Comparison of ENCODE assay signal across 16 cellular contexts in the genomic region with DNA sequence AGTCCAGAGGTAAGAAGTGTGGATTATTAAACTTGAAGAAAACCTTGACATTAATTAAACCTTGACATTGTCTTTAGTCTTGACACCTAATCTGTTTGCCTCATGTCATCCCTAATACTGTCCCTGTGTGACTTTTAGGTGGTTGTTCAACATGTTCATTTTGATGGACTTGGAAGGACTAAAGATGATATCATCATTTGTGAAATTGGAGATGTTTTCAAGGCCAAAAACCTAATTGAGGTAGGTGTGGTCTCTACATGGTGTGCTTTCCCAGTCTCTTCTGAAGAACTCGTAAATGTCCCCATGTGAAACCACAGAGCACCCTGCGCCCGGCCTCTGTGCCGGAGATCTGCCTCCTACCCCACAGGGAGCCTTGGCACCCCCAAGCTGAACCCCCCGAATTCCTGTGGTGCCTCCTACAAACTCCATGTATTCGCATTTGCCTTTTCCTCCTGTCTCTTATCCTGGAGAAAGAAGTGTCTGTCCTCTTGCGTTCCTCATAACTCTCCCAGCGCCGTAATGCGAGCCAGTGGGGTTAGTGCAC. TPM values are rescaled to one million over a fixed set of nuclear protein-coding genes. Genes with fewer than 3 reads are reported as not detected.
DNase-seq lines count a peak whose midpoint lies in the region; ATAC-seq, FAIRE-seq and TF ChIP-seq lines count a peak whose summit lies in the region.
"Had no signal": no experiment of that assay in that cellular context is flagged by ENCODE, and none has a peak within 500 bp of the region (broad histone marks: within the 10 kb centered on the region; RNA-seq: fewer than 3 reads in every experiment).

No MANE protein-coding gene starts in this region.

- no peak overlapping the region for H4K5ac ChIP-seq in IMR-90 (ENCODE audit: low read depth, low read length)

- FAIRE-seq in bronchial epithelial cell (lab: Jason Lieb, UNC), result peak; percentile 55
- FAIRE-seq: GM19239, HepG2 had no signal

- H2AFZ ChIP-seq in GM23338 (no peak overlapping the region), IMR-90 (replicated peaks; ENCODE audit: low read length, poor library complexity) (no peak overlapping the region), Karpas-422 (ENCODE audit: low read length) (no peak overlapping the region)

- H3K4me1 ChIP-seq in GM23338 (ENCODE audit: insufficient read depth) (no peaks in the 10 kb centered on the region), IMR-90 (ENCODE audit: control insufficient read depth, insufficient read depth, low read length) (no peaks in the 10 kb centered on the region), gastrocnemius medialis (peaks cover 12 to 39% of the 10 kb centered on the region in 2 donors), Karpas-422 (ENCODE audit: low read length) (no peaks in the 10 kb centered on the region)

- no peak overlapping the region for H3K4ac ChIP-seq in IMR-90 (ENCODE audit: low read depth, low read length)

- no peaks in the 10 kb centered on the region for H3K9me1 ChIP-seq in IMR-90 (ENCODE audit: insufficient read depth, low read length)

- H3K9ac ChIP-seq in IMR-90 (ENCODE audit: low read depth, low read length) (no peak overlapping the region), Karpas-422 (ENCODE audit: low read length) (no peak overlapping the region)
- H3K9ac ChIP-seq: BLaER1 treated with 17β-estradiol and CSF1 and Interleukin-3, amounts not matched to agents 10 nM and 100 nM had no signal

- peak overlapping the region; percentile 31 for H2AK9ac ChIP-seq in IMR-90 (replicated peaks; ENCODE audit: low read depth, low read length, poor library complexity)

- H3K27ac ChIP-seq in GM23338 (ENCODE audit: low read depth) (no peak overlapping the region), IMR-90 (ENCODE audit: insufficient read depth, low read length) (no peak overlapping the region), gastrocnemius medialis (peak overlapping the region in 2 of 4 donors; percentile 47 to 83), Karpas-422 (ENCODE audit: low read length) (no peak overlapping the region)
- H3K27ac ChIP-seq: BLaER1 treated with 17β-estradiol and CSF1 and Interleukin-3, amounts not matched to agents 10 nM and 100 nM had no signal

- H3K9me3 ChIP-seq in IMR-90 (ENCODE audit: control insufficient read depth, insufficient read depth, low read length) (no peaks in the 10 kb centered on the region), gastrocnemius medialis (no peaks in the 10 kb centered on the region), Karpas-422 (ENCODE audit: low read length) (no peaks in the 10 kb centered on the region)
- H3K9me3 ChIP-seq: BLaER1 treated with 17β-estradiol and CSF1 and Interleukin-3, amounts not matched to agents 10 nM and 100 nM had no signal

- TF ChIP-seq CTCF in GM23338 (conservative IDR thresholded peaks at IDR 0.05; ENCODE audit: low read depth in 2 of 2) (no peak), IMR-90 (conservative IDR thresholded peaks at IDR 0.05; ENCODE audit: low read depth, low read length) (no peak), bronchial epithelial cell (IDR thresholded peaks at IDR 0.05; ENCODE audit: insufficient read depth, low read length, severe bottlenecking) (no peak), gastrocnemius medialis (IDR thresholded peaks at IDR 0.05 in 4 of 5, conservative IDR thresholded peaks at IDR 0.05 in 1 of 5) (no peak)

- in situ Hi-C loops in IMR-90 (cut with MboI; ENCODE audit: low sequenced_read_pairs), result no loop called here
- in situ Hi-C loops in gastrocnemius medialis (cut with MboI; ENCODE audit: low sequenced_read_pairs in 4 of 4), result no loop called here

- no peak overlapping the region for H2BK120ac ChIP-seq in IMR-90 (ENCODE audit: low read depth, low read length)

- H3F3A ChIP-seq in GM23338 (replicated peaks; ENCODE audit: low read depth), result no peaks in the 10 kb centered on the region

- H3K27me3 Mint-ChIP-seq in GM23338 (ENCODE audit: insufficient read depth, low read depth, poor library complexity), result no peaks in the 10 kb centered on the region
- H3K27me3 Mint-ChIP-seq: B cell had no signal

- intact Hi-C loops in IMR-90 (cut with micrococcal nuclease) (no loop called here), gastrocnemius medialis (cut with DNase I; ENCODE audit: low total_unique reads) (no loop called here)

- H2BK15ac ChIP-seq in IMR-90 (ENCODE audit: low read depth, low read length), result no peak overlapping the region

- H4K8ac ChIP-seq in IMR-90 (ENCODE audit: low read depth in 2 of 2, low read length in 2 of 2), result no peak overlapping the region

- H3K4me2 ChIP-seq in GM23338, result no peak overlapping the region
- no peak overlapping the region for H3K4me2 ChIP-seq in IMR-90 (ENCODE audit: low read depth, low read length)
- H3K4me2 ChIP-seq in Karpas-422 (ENCODE audit: low read depth, low read length, poor library complexity, severe bottlenecking), result no peak overlapping the region
- H3K4me2 ChIP-seq: BLaER1 treated with 17β-estradiol and CSF1 and Interleukin-3, amounts not matched to agents 10 nM and 100 nM had no signal

- H2AK5ac ChIP-seq in IMR-90 (ENCODE audit: low read depth, low read length), result no peak overlapping the region

- H3K36me3 ChIP-seq in GM23338 (ENCODE audit: insufficient read depth), result peaks cover 29% of the 10 kb centered on the region
- peaks cover 42% of the 10 kb centered on the region for H3K36me3 ChIP-seq in IMR-90 (ENCODE audit: control insufficient read depth, insufficient read depth, low read length)
- peaks cover 19% of the 10 kb centered on the region for H3K36me3 ChIP-seq in bronchial epithelial cell (ENCODE audit: control insufficient read depth, insufficient read depth, low read length)
- peaks cover 0 to 57% of the 10 kb centered on the region in 2 donors for H3K36me3 ChIP-seq in gastrocnemius medialis
- peaks cover 38% of the 10 kb centered on the region; the same call in 1 of the 2 replicates for H3K36me3 ChIP-seq in Karpas-422 (ENCODE audit: insufficient read depth, low read length)

- CTCF ChIA-PET in IMR-90 (lab: Yijun Ruan, JAX), result no interaction called here

- peaks cover 59% of the 10 kb centered on the region for H3K36me3 Mint-ChIP-seq in GM23338 (ENCODE audit: low read depth)

- H3K79me2 ChIP-seq in GM23338 (replicated peaks; ENCODE audit: insufficient read depth), result peaks cover 28% of the 10 kb centered on the region
- H3K79me2 ChIP-seq in Karpas-422 (ENCODE audit: low read length), result peaks cover 47% of the 10 kb centered on the region

- peak overlapping the region; percentile 62; the same call in 1 of the 2 replicates for H3K27ac Mint-ChIP-seq in GM23338
- H3K27ac Mint-ChIP-seq: B cell; CD8-positive, alpha-beta T cell had no signal

- no peaks in the 10 kb centered on the region for H3K4me1 Mint-ChIP-seq in GM23338
- H3K4me1 Mint-ChIP-seq: H9 had no signal

- no peak overlapping the region for H3K14ac ChIP-seq in IMR-90 (replicated peaks; ENCODE audit: low read depth, low read length)

- ATAC-seq in GM23338 (no peak), IMR-90 (ENCODE audit: low read depth) (no peak), gastrocnemius medialis (peak; percentile 44 to 89)
- ATAC-seq: CD8-positive, alpha-beta T cell; HepG2 had no signal

- no peak overlapping the region for H3K18ac ChIP-seq in IMR-90 (ENCODE audit: low read depth, low read length)

- no peak overlapping the region for H2BK5ac ChIP-seq in IMR-90 (ENCODE audit: low read depth, low read length, poor library complexity, severe bottlenecking)

- H3K27me3 ChIP-seq in GM23338 (ENCODE audit: insufficient read depth) (no peaks in the 10 kb centered on the region), IMR-90 (ENCODE audit: control insufficient read depth, insufficient read depth, low read length) (no peaks in the 10 kb centered on the region), bronchial epithelial cell (ENCODE audit: control insufficient read depth, insufficient read depth, low read length) (no peaks in the 10 kb centered on the region), gastrocnemius medialis (no peaks in the 10 kb centered on the region), Karpas-422 (ENCODE audit: low read length) (no peaks in the 10 kb centered on the region)
- H3K27me3 ChIP-seq: BLaER1 treated with 17β-estradiol and CSF1 and Interleukin-3, amounts not matched to agents 10 nM and 100 nM had no signal

- H3K4me3 ChIP-seq in GM23338, result no peak overlapping the region
- H3K4me3 ChIP-seq in IMR-90 (ENCODE audit: insufficient read depth, low read depth, low read length), result no peak overlapping the region
- no peak overlapping the region for H3K4me3 ChIP-seq in bronchial epithelial cell (ENCODE audit: low read depth, low read length)
- no peak overlapping the region for H3K4me3 ChIP-seq in gastrocnemius medialis
- no peak overlapping the region for H3K4me3 ChIP-seq in Karpas-422 (ENCODE audit: low read length)
- H3K4me3 ChIP-seq: BLaER1 treated with 17β-estradiol and CSF1 and Interleukin-3, amounts not matched to agents 10 nM and 100 nM had no signal

- no peak for DNase-seq in GM23338 (ENCODE audit: low spot score)
- no peak for DNase-seq in IMR-90
- DNase-seq in bronchial epithelial cell (ENCODE audit: low read depth), result no peak
- DNase-seq in gastrocnemius medialis, result no peak
- DNase-seq in dermis blood vessel endothelial cell, result no peak
- DNase-seq in Karpas-422, result no peak
- DNase-seq: Calu3; CD8-positive, alpha-beta T cell; DMS79 treated with DMSO at 0.1 percent for 48 hours; GF-D8; GOT3; H9 had no signal

- no peak overlapping the region for H3K4me3 Mint-ChIP-seq in GM23338
- H3K4me3 Mint-ChIP-seq: B cell; CD8-positive, alpha-beta T cell; H9 had no signal

- dilution Hi-C loops in IMR-90 (cut with HindIII; ENCODE audit: low sequenced_read_pairs, unreplicated experiment), result no loop called here

- H3K9me3 Mint-ChIP-seq in GM23338, result no peaks in the 10 kb centered on the region
- H3K9me3 Mint-ChIP-seq: CD8-positive, alpha-beta T cell; H9 had no signal

- POLR2A ChIA-PET in IMR-90 (lab: Charles Lee; ENCODE audit: unreplicated experiment), result no interaction called here

- H3K79me1 ChIP-seq in IMR-90 (ENCODE audit: low read depth in 1 of 2, low read length in 2 of 2), result peaks cover 31 to 32% of the 10 kb centered on the region in 2 experiments

- no peak overlapping the region for H3K56ac ChIP-seq in IMR-90 (ENCODE audit: extremely low read depth, insufficient read depth, low read length)

- TF ChIP-seq POLR2A in IMR-90 (IDR thresholded peaks at IDR 0.05; ENCODE audit: low read depth, low read length), result no peak
- no peak for TF ChIP-seq POLR2A in gastrocnemius medialis (IDR thresholded peaks at IDR 0.05)

- H3K23ac ChIP-seq in IMR-90 (ENCODE audit: low read depth, low read length), result no peak overlapping the region

- H4K91ac ChIP-seq in IMR-90 (ENCODE audit: insufficient read depth, low read depth, low read length), result no peak overlapping the region

- BruUV-seq in IMR-90 (replicated peaks; lab: Mats Ljungman, UMichigan), result no TSS peak

- TF ChIP-seq RAD21 in IMR-90 (IDR thresholded peaks at IDR 0.05; ENCODE audit: low read length), result no peak

- WGBS in IMR-90 (ENCODE audit: extremely low coverage in 2 of 2, insufficient read length in 1 of 2), 2 experiments, result 97% methylated on average over 4 of the region's 10 CpGs; no CpG with 5 or more reads in 1 of the 2 experiments

- H3K9me2 ChIP-seq in GM23338 (ENCODE audit: insufficient read depth) (no peaks in the 10 kb centered on the region), Karpas-422 (replicated peaks; ENCODE audit: insufficient read depth, low read length) (no peaks in the 10 kb centered on the region)

- H4K20me1 ChIP-seq in GM23338 (replicated peaks; ENCODE audit: insufficient read depth) (peaks cover 18% of the 10 kb centered on the region), IMR-90 (ENCODE audit: insufficient read depth, low read length) (peaks cover 5% of the 10 kb centered on the region; the same call in 1 of the 2 replicates), Karpas-422 (ENCODE audit: insufficient read depth, low read depth, low read length) (peaks cover 15% of the 10 kb centered on the region; the same call in 1 of the 2 replicates)

- H2BK20ac ChIP-seq in IMR-90 (ENCODE audit: low read depth, low read length), result no peak overlapping the region

RNA-seq across cellular contexts. Expression of a gene that starts 9.1 kb away (rescaled TPM):
- total RNA-seq in GM23338 (2014; rRNA removed; shearing (Covaris generic)), result 58.6 and 68.0 TPM in 2 replicates
- 49.6 and 60.3 TPM in 2 replicates for polyA plus RNA-seq in GM23338 (2016; fragmentation: Nextera tagmentation; extraction: Ambion mirVana)
- 43.7 and 60.0 TPM in 2 replicates for total RNA-seq in IMR-90 (2012; rRNA removed)
- polyA plus RNA-seq in IMR-90 (2012; rRNA removed), result 37.4 and 40.6 TPM in 2 replicates
- polyA plus RNA-seq in IMR-90 (2012; cell fraction: cytosol; rRNA removed), result 23.4 and 23.6 TPM in 2 replicates
- polyA plus RNA-seq in IMR-90 (2012; cell fraction: nucleus; rRNA removed; ENCODE audit: low replicate concordance), result 14.2 and 34.8 TPM in 2 replicates
- total RNA-seq in bronchial epithelial cell, result 28.7 and 32.6 TPM in 2 replicates
- 100 to 1,000 TPM in 1 of 4 donors, 10 to 100 TPM in 3; 67.4 to 104 (median 72.0) TPM for total RNA-seq in gastrocnemius medialis
- 53.6 and 57.9 TPM in 2 replicates for total RNA-seq in dermis blood vessel endothelial cell
- total RNA-seq in Karpas-422 (2014; rRNA removed; shearing (Covaris generic); ENCODE audit: low replicate concordance), result 37.3 and 42.9 TPM in 2 replicates

RNA-seq across cellular contexts. Expression of a gene that starts 40.8 kb away (rescaled TPM):
- total RNA-seq in GM23338 (2014; rRNA removed; shearing (Covaris generic)), result 17.3 and 23.4 TPM in 2 replicates
- polyA plus RNA-seq in GM23338 (2016; fragmentation: Nextera tagmentation; extraction: Ambion mirVana), result 16.2 and 17.7 TPM in 2 replicates
- total RNA-seq in IMR-90 (2012; rRNA removed), result 3.3 and 3.6 TPM in 2 replicates
- polyA plus RNA-seq in IMR-90 (2012; rRNA removed), result 7.5 and 8.4 TPM in 2 replicates
- 3.1 and 4.0 TPM in 2 replicates for polyA plus RNA-seq in IMR-90 (2012; cell fraction: cytosol; rRNA removed)
- polyA plus RNA-seq in IMR-90 (2012; cell fraction: nucleus; rRNA removed; ENCODE audit: low replicate concordance), result 25.4 and 30.2 TPM in 2 replicates
- total RNA-seq in bronchial epithelial cell, result 1.3 and 1.7 TPM in 2 replicates
- total RNA-seq in gastrocnemius medialis, result 1 to 10 TPM in 2 of 4 donors, under 1 TPM in 1, not detected in 1; 0.58 to 2.3 (median 1.4) TPM
- total RNA-seq in dermis blood vessel endothelial cell, result 1.0 and 2.7 TPM in 2 replicates
- total RNA-seq in Karpas-422 (2014; rRNA removed; shearing (Covaris generic); ENCODE audit: low replicate concordance), result not detected in 2 replicates
- total RNA-seq: B cell; CD8-positive, alpha-beta T cell had no signal

RNA-seq across cellular contexts. Expression of a gene that starts 59.7 kb away (rescaled TPM):
- total RNA-seq in GM23338 (2014; rRNA removed; shearing (Covaris generic)), result 7.7 and 15.5 TPM in 2 replicates
- polyA plus RNA-seq in GM23338 (2016; fragmentation: Nextera tagmentation; extraction: Ambion mirVana) (4.0 and 4.3 TPM in 2 replicates), IMR-90 (2012; rRNA removed) (53.9 and 84.7 TPM in 2 replicates)
- total RNA-seq in IMR-90 (2012; rRNA removed) (38.6 and 44.3 TPM in 2 replicates), bronchial epithelial cell (3.4 and 6.0 TPM in 2 replicates), gastrocnemius medialis (100 to 1,000 TPM; 120 to 201 (median 147) TPM), dermis blood vessel endothelial cell (102 and 247 TPM in 2 replicates)
- polyA plus RNA-seq in IMR-90 (2012; cell fraction: cytosol; rRNA removed), result 60.4 and 63.8 TPM in 2 replicates
- polyA plus RNA-seq in IMR-90 (2012; cell fraction: nucleus; rRNA removed; ENCODE audit: low replicate concordance), result 22.4 and 22.7 TPM in 2 replicates
- total RNA-seq in Karpas-422 (2014; rRNA removed; shearing (Covaris generic); ENCODE audit: low replicate concordance), result 24.9 and 32.6 TPM in 2 replicates

Comparison
In these comparisons a context has a peak if more than half of its experiments do, and no peak if none do; other contexts are left out.
1. ATAC-seq: peak in gastrocnemius medialis (2 of 2); none in GM23338 (single experiment) and IMR-90 (single experiment).